8 cellular contexts compared by ENCODE assay signal in genomic region chr1:37479255-37480124, GRCh38. TPM values are rescaled to one million over a fixed set of nuclear protein-coding genes. Genes with fewer than 3 reads are reported as not detected.
A peak's percentile ranks its signal among the peaks of the same experiment; 100 is the strongest.
DNase-seq lines count a peak whose midpoint lies in the region; ATAC-seq and TF ChIP-seq lines count a peak whose summit lies in the region.

No MANE protein-coding gene starts in this region.

- in situ Hi-C loops in ACHN (cut with HindIII; ENCODE audit: low pct_ligation_motif_present, low pct_unique_long_range_greater_than_20kb, low sequenced_read_pairs) = no loop called here
- in situ Hi-C loops in brain microvascular endothelial cell (cut with HindIII; ENCODE audit: low pct_ligation_motif_present, low sequenced_read_pairs) = no loop called here

- H3K4me3 ChIP-seq in brain microvascular endothelial cell (ENCODE audit: low read depth, low read length) = peak overlapping the region; percentile 90
- H3K4me3 ChIP-seq in liver (ENCODE audit: low read depth in 1 of 3, low read length in 3 of 3) = peak overlapping the region; percentile 35 to 86 (median 37)

- no peaks in the 10 kb centered on the region for H3K9me3 ChIP-seq in liver (ENCODE audit: control insufficient read depth in 4 of 4, low read length in 3 of 4)

- peak overlapping the region; percentile 93 for H3K27ac ChIP-seq in brain microvascular endothelial cell
- peak overlapping the region; percentile 95 to 97 for H3K27ac ChIP-seq in liver (ENCODE audit: low read depth in 1 of 2, low read length in 2 of 2)

- H3K27me3 ChIP-seq in brain microvascular endothelial cell (replicated peaks) (no peaks in the 10 kb centered on the region), liver (ENCODE audit: control insufficient read depth in 4 of 4, insufficient read depth in 4 of 4, low read length in 3 of 4) (no peaks in the 10 kb centered on the region)

- H3K4me1 ChIP-seq in liver (ENCODE audit: control insufficient read depth in 4 of 4, insufficient read depth in 4 of 4, low read length in 3 of 4) = peaks cover 23 to 50% (median 33%) of the 10 kb centered on the region in 4 donors

- peaks cover 81% of the 10 kb centered on the region for H3K36me3 ChIP-seq in brain microvascular endothelial cell (replicated peaks)
- H3K36me3 ChIP-seq in liver (ENCODE audit: control insufficient read depth in 4 of 4, insufficient read depth in 3 of 4, low read depth in 1 of 4, low read length in 3 of 4) = peaks cover 15 to 32% (median 28%) of the 10 kb centered on the region in 4 donors

- H3K9ac ChIP-seq in liver (ENCODE audit: low read depth in 1 of 2, low read length in 2 of 2) = peak overlapping the region; percentile 81 to 88

- no peak for TF ChIP-seq RAD21 in liver (IDR thresholded peaks at IDR 0.05)

- ATAC-seq in GM19043 (IDR thresholded peaks at IDR 0.05; ENCODE audit: low read depth, unreplicated experiment) = peak; percentile 36

- WGBS in liver = 14% methylated on average over 22 of the region's 22 CpGs

- DNase-seq in ACHN = peak; percentile 61
- DNase-seq in KG1 (lab: John Stamatoyannopoulos, UW) = peak; percentile 70
- peak; percentile 80 for DNase-seq in UCSD-AML1 (lab: John Stamatoyannopoulos, UW; ENCODE audit: unreplicated experiment)
- peak; percentile 88 for DNase-seq in brain microvascular endothelial cell
- peak; percentile 82 to 94 (median 88) for DNase-seq in stimulated activated CD4-positive, alpha-beta T cell treated with anti-CD3 and anti-CD28 coated beads, TNF-alpha, amount 100 ng/mL, for 4 hours (ENCODE audit: low read depth in 3 of 3)
- no peak for DNase-seq in NCI-H1105 (lab: John Stamatoyannopoulos, UW)

- TF ChIP-seq CTCF in brain microvascular endothelial cell (IDR thresholded peaks at IDR 0.05; ENCODE audit: low read depth, low read length, missing control alignments) = no peak
- TF ChIP-seq CTCF in liver (IDR thresholded peaks at IDR 0.05; ENCODE audit: low read depth, low read length, missing input control) = no peak

TF ChIP-seq in liver, 16 proteins besides CTCF, POLR2A, EP300 and RAD21:
- TF ChIP-seq TAF1 (conservative IDR thresholded peaks at IDR 0.05) (no peak), FOXA1 (IDR thresholded peaks at IDR 0.05) (peak; percentile 76), ATF3 (IDR thresholded peaks at IDR 0.05) (peak; percentile 56), HNF4A (conservative IDR thresholded peaks at IDR 0.05) (peak; percentile 34 to 72), YY1 (IDR thresholded peaks at IDR 0.05) (peak; percentile 64), ZBTB33 (IDR thresholded peaks at IDR 0.05) (peak; percentile 98), FOXA2 (IDR thresholded peaks at IDR 0.05) (peak; percentile 61), HNF4G (IDR thresholded peaks at IDR 0.05) (no peak), SP1 (IDR thresholded peaks at IDR 0.05) (peak; percentile 66), REST (IDR thresholded peaks at IDR 0.05) (peak; percentile 1), GABPA (IDR thresholded peaks at IDR 0.05 in 1 of 2, conservative IDR thresholded peaks at IDR 0.05 in 1 of 2) (peak in 1 of 2 donors; percentile 78), JUND (IDR thresholded peaks at IDR 0.05) (peak; percentile 79 to 97), NR2F2 (IDR thresholded peaks at IDR 0.05) (no peak), RXRA (IDR thresholded peaks at IDR 0.05) (peak; percentile 31 to 84), EGR1 (IDR thresholded peaks at IDR 0.05; ENCODE audit: low read depth in 2 of 2) (peak; percentile 90 to 99), MAX (IDR thresholded peaks at IDR 0.05) (peak; percentile 99)

RNA-seq across cellular contexts. Expression of gene ZC3H12A, which starts 5.1 kb away (rescaled TPM):
- 10 to 100 TPM in 1 of 2 donors, 1 to 10 TPM in 1; 2.9 to 10.9 TPM for total RNA-seq in liver
- 1 to 10 TPM; 2.1 to 3.0 TPM for polyA plus RNA-seq in liver

RNA-seq across cellular contexts. Expression of gene MEAF6, which starts 35.1 kb away (rescaled TPM):
- 10 to 100 TPM; 23.5 to 25.3 TPM for total RNA-seq in liver
- 10 to 100 TPM; 18.7 to 18.8 TPM for polyA plus RNA-seq in liver
